ENCODE assay signal across 1 cellular context in the genomic region with DNA sequence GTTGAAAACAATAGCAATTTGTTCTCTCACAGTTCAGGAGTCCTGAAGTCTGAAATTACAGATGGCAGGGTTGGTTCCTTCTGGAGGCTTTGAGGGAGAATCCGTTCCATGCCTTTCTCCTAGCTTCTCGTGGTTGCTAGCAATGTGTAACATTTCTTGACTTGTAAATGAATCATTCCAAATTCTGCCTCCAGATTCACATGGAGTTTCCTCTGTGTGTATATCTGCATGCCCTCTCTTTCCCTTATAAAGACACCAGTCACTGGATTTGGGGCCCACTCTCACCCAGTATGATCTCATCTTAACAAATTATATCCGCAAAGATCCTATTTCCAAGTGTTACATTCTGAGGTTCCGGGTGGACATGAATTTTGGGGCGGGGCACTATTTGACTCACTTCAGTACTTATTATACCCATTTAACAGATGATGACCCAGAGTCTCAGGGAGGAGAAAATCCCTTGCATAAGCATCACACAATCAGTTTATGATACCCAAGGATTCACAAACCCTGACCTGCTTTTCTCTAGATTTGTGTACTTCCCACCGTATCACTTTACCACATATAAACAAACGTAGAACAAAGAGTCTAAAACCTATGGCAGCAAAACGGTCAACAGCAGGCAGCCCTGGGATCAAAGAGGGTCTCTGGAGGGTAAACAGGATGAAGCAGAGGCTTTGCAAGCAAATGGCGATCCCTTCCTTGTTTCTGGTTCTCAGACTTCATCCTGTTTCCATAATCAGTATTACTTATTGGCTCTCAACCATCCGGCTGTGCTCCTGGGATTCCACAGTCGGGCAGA.
TF ChIP-seq lines count a peak whose summit lies in the region.

No MANE protein-coding gene starts in this region.

TF ChIP-seq in IMR-90, 13 proteins besides CTCF, POLR2A, EP300 and RAD21 (continued from another document):
- TF ChIP-seq RFX5 (IDR thresholded peaks at IDR 0.05; ENCODE audit: low read depth, low read length): no peak
- TF ChIP-seq, protein P1, sequence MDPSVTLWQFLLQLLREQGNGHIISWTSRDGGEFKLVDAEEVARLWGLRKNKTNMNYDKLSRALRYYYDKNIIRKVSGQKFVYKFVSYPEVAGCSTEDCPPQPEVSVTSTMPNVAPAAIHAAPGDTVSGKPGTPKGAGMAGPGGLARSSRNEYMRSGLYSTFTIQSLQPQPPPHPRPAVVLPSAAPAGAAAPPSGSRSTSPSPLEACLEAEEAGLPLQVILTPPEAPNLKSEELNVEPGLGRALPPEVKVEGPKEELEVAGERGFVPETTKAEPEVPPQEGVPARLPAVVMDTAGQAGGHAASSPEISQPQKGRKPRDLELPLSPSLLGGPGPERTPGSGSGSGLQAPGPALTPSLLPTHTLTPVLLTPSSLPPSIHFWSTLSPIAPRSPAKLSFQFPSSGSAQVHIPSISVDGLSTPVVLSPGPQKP (IDR thresholded peaks at IDR 0.05; ENCODE audit: borderline replicate concordance, low read depth, low read length): no peak
